In the genomic region with DNA sequence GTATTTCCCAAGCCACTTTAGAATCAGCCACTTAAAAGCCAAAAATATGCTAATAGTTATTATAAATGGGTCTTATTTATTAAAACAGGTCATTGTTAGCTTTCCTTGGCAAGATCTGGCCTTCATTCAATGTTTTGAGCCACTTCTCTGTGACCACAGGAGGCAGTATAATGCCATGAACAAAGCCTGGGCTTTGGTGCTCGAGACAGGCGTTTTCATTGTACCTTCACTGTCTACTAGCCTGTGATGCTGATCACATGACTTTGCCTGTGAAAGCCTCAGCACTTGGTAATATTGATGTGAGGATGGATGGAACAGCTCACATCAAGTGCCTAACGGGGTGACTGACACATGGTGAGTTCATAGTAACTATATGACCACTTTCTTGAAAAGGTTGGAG, we compare ENCODE assay signal across 16 cellular contexts.
DNase-seq lines count a peak whose midpoint lies in the region; ATAC-seq, FAIRE-seq and TF ChIP-seq lines count a peak whose summit lies in the region.
"Had no signal": no experiment of that assay in that cellular context is flagged by ENCODE, and none has a peak within 500 bp of the region (broad histone marks: within the 10 kb centered on the region; RNA-seq: fewer than 3 reads in every experiment).

No MANE protein-coding gene starts in this region.

- no peak overlapping the region for H3K9ac ChIP-seq in keratinocyte (ENCODE audit: control insufficient read depth, extremely low read depth, insufficient read depth, low read length)

- no peaks in the 10 kb centered on the region for H3K9me1 ChIP-seq in keratinocyte (ENCODE audit: control insufficient read depth, extremely low read depth, insufficient read depth, low read length)

- TF ChIP-seq CTCF in DOHH2 (IDR thresholded peaks at IDR 0.05; ENCODE audit: low read depth, low read length, poor library complexity, severe bottlenecking) (peak; percentile 16), keratinocyte (optimal IDR thresholded peaks at IDR 0.05 in 1 of 3, IDR thresholded peaks at IDR 0.05 in 1 of 3, conservative IDR thresholded peaks at IDR 0.05 in 1 of 3; ENCODE audit: extremely low read depth in 1 of 3, insufficient read depth in 2 of 3, low read length in 3 of 3) (peak; percentile 26 to 45 (median 35))

- ATAC-seq in GM19463 (IDR thresholded peaks at IDR 0.05; ENCODE audit: unreplicated experiment): no peak
- no peak for ATAC-seq in HG02885 (IDR thresholded peaks at IDR 0.05; ENCODE audit: poor library complexity, unreplicated experiment)
- ATAC-seq: activated naive CD8-positive, alpha-beta T cell treated with anti-CD3 and anti-CD28 coated beads, Interleukin-2, amount 50 U/mL, for 24 hours; esophagus mucosa had no signal

- no peak for FAIRE-seq in keratinocyte (lab: Jason Lieb, UNC)

- H3K27me3 ChIP-seq in DOHH2 (ENCODE audit: control insufficient read depth, low read length) (no peaks in the 10 kb centered on the region), keratinocyte (ENCODE audit: control insufficient read depth, extremely low read depth, insufficient read depth, low read length) (no peaks in the 10 kb centered on the region)
- H3K27me3 ChIP-seq: MG63, neutrophil, Peyer's patch had no signal

- H3K79me2 ChIP-seq in DOHH2 (ENCODE audit: control insufficient read depth, low read length) (no peaks in the 10 kb centered on the region), keratinocyte (ENCODE audit: control insufficient read depth, insufficient read depth, low read length) (no peaks in the 10 kb centered on the region)

- no peaks in the 10 kb centered on the region for H3K9me2 ChIP-seq in DOHH2 (replicated peaks; ENCODE audit: control insufficient read depth, low read length)

- no peaks in the 10 kb centered on the region for H3K36me3 ChIP-seq in DOHH2 (ENCODE audit: control insufficient read depth, low read length)
- H3K36me3 ChIP-seq in keratinocyte (ENCODE audit: control insufficient read depth in 2 of 2, extremely low read depth in 1 of 2, insufficient read depth in 2 of 2, low read length in 2 of 2): no peaks in the 10 kb centered on the region
- H3K36me3 ChIP-seq: MG63, neutrophil, Peyer's patch had no signal

- H3K4me2 ChIP-seq in DOHH2 (ENCODE audit: low read length) (no peak overlapping the region), keratinocyte (ENCODE audit: control insufficient read depth, extremely low read depth, insufficient read depth, low read depth, low read length) (no peak overlapping the region)

- H3K27ac ChIP-seq in DOHH2 (ENCODE audit: low read depth, low read length): no peak overlapping the region
- no peak overlapping the region for H3K27ac ChIP-seq in keratinocyte (ENCODE audit: control insufficient read depth, insufficient read depth, low read length)
- H3K27ac ChIP-seq: neutrophil, Peyer's patch had no signal

- H3K4me1 ChIP-seq in DOHH2 (ENCODE audit: control insufficient read depth, low read length) (no peaks in the 10 kb centered on the region), keratinocyte (ENCODE audit: control insufficient read depth, extremely low read depth, insufficient read depth, low read length) (no peaks in the 10 kb centered on the region)
- H3K4me1 ChIP-seq: Peyer's patch had no signal

- DNase-seq in HT-29 (ENCODE audit: low spot score): peak; percentile 62
- DNase-seq in SK-MEL-5 (ENCODE audit: low read depth, low spot score): peak; percentile 89
- DNase-seq in keratinocyte (ENCODE audit: low read depth, low spot score): no peak
- DNase-seq in Kasumi-1 (lab: John Stamatoyannopoulos, UW): no peak
- DNase-seq in GM19240 (ENCODE audit: insufficient read length, low spot score): no peak
- DNase-seq: activated CD4-positive, alpha-beta T cell treated with anti-CD3 and anti-CD28 coated beads, Interleukin-2, amount 50 U/mL, for 1 hour; activated naive CD8-positive, alpha-beta T cell treated with anti-CD3 and anti-CD28 coated beads, Interleukin-2, amount 50 U/mL, for 24 hours; activated T-cell treated with anti-CD3 and anti-CD28 coated beads, Interleukin-2, amount 50 U/mL, for 48 hours; MG63; NCI-H2171; Peyer's patch had no signal

- H4K20me1 ChIP-seq in DOHH2 (ENCODE audit: control insufficient read depth, insufficient read depth, low read depth, low read length) (no peaks in the 10 kb centered on the region), keratinocyte (ENCODE audit: control insufficient read depth, extremely low read depth, insufficient read depth, low read length) (no peaks in the 10 kb centered on the region)

- in situ Hi-C loops in SK-MEL-5 (cut with HindIII; ENCODE audit: low pct_unique_long_range_greater_than_20kb, low sequenced_read_pairs): no loop called here

- H3F3A ChIP-seq in DOHH2 (ENCODE audit: control insufficient read depth, insufficient read depth): no peaks in the 10 kb centered on the region

- H2AFZ ChIP-seq in keratinocyte (ENCODE audit: control insufficient read depth, low read length): no peak overlapping the region

- H3K4me3 ChIP-seq in DOHH2 (ENCODE audit: low read length) (no peak overlapping the region), keratinocyte (ENCODE audit: control insufficient read depth in 2 of 3, extremely low read depth in 1 of 3, insufficient read depth in 2 of 3, low read depth in 1 of 3, low read length in 3 of 3) (no peak overlapping the region)
- H3K4me3 ChIP-seq: MG63, Peyer's patch had no signal

- H3K9me3 ChIP-seq in DOHH2 (ENCODE audit: control insufficient read depth, insufficient read depth, low read length): no peaks in the 10 kb centered on the region
- H3K9me3 ChIP-seq in keratinocyte (ENCODE audit: control insufficient read depth, low read depth, low read length): no peaks in the 10 kb centered on the region
- H3K9me3 ChIP-seq: MG63, neutrophil, Peyer's patch had no signal

- dilution Hi-C loops in keratinocyte (cut with MboI; ENCODE audit: extremely low pct_ligation_motif_present, low sequenced_read_pairs): no loop called here

Comparison
In these comparisons a context has a peak if more than half of its experiments do, and no peak if none do; other contexts are left out.
1. DNase-seq: peak in HT-29 (single experiment) and SK-MEL-5 (single experiment); none in keratinocyte (single experiment), Kasumi-1 (0 of 2) and GM19240 (single experiment).